15 cellular contexts compared by ENCODE assay signal in the genomic region with DNA sequence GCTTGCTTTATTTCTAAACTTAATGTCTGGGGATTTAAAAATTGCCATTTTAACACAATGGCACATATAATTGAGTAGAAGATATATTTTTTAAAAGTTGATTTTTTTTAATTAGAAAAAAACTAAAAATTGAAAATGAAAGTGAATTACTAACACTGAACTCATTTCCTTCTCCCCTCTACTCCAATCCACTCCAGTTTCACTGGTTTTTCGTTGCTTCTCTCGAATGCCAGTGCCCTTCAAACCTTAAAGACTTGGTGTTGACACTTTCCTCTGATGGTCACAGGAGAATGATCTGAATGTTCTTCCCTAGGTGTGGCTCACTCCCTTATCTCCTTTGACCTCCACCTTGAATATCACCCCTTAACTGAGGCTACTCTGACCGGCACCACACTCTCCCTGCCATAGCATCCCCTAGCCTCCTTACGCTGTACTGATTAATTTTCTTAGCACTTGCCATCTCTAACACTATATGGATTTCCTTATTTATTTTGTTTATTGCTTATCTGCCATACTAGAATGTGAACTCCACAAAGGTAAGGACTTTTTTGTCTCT.
"Had no signal": no experiment of that assay in that cellular context is flagged by ENCODE, and none has a peak within 500 bp of the region (broad histone marks: within the 10 kb centered on the region; RNA-seq: fewer than 3 reads in every experiment).

No MANE protein-coding gene starts in this region.

- H3K4me1 Mint-ChIP-seq: nephron progenitor cell; stimulated activated naive B cell treated with anti-CD40 and anti-IgM and Interleukin-4, amounts not matched to agents 10 μg/mL and 1 μg/mL and 100 μg/mL, for 72 hours had no signal

- H3K4me3 Mint-ChIP-seq: activated naive CD8-positive, alpha-beta T cell; dendritic cell treated with granulocyte-macrophage colony-stimulating factor and Interleukin-4, amounts not matched to agents 40 ng/mL and 50 ng/mL, for 4 days; nephron progenitor cell; stimulated activated naive B cell treated with anti-CD40 and anti-IgM and Interleukin-4, amounts not matched to agents 10 μg/mL and 1 μg/mL and 100 μg/mL, for 72 hours had no signal

- H3K36me3 Mint-ChIP-seq: activated naive CD8-positive, alpha-beta T cell; stimulated activated naive B cell treated with anti-CD40 and anti-IgM and Interleukin-4, amounts not matched to agents 10 μg/mL and 1 μg/mL and 100 μg/mL, for 72 hours had no signal

- H3K27ac Mint-ChIP-seq: activated naive CD8-positive, alpha-beta T cell; dendritic cell treated with granulocyte-macrophage colony-stimulating factor and Interleukin-4, amounts not matched to agents 40 ng/mL and 50 ng/mL, for 4 days; nephron progenitor cell; stimulated activated naive B cell treated with anti-CD40 and anti-IgM and Interleukin-4, amounts not matched to agents 10 μg/mL and 1 μg/mL and 100 μg/mL, for 72 hours had no signal

- H3K9me3 Mint-ChIP-seq: dendritic cell treated with granulocyte-macrophage colony-stimulating factor and Interleukin-4, amounts not matched to agents 40 ng/mL and 50 ng/mL, for 4 days; nephron progenitor cell had no signal

- H3K27me3 Mint-ChIP-seq: activated naive CD8-positive, alpha-beta T cell; dendritic cell treated with granulocyte-macrophage colony-stimulating factor and Interleukin-4, amounts not matched to agents 40 ng/mL and 50 ng/mL, for 4 days; stimulated activated naive B cell treated with anti-CD40 and anti-IgM and Interleukin-4, amounts not matched to agents 10 μg/mL and 1 μg/mL and 100 μg/mL, for 72 hours had no signal

- ATAC-seq: esophagus mucosa; left colon; stimulated activated naive B cell treated with anti-CD40 and anti-IgM and Interleukin-4, amounts not matched to agents 10 μg/mL and 1 μg/mL and 100 μg/mL, for 72 hours had no signal

- DNase-seq: activated CD4-positive, alpha-beta T cell treated with anti-CD3 and anti-CD28 coated beads, Interleukin-2, amount 50 U/mL, for 1 hour; activated CD4-positive, CD25-positive, alpha-beta regulatory T cell treated with anti-CD3 and anti-CD28 coated beads, Interleukin-2, amount 50 U/mL, for 72 hours; activated gamma-delta T cell treated with Interleukin-2 at 50 U/mL for 16 hours; effector CD8-positive, alpha-beta T cell; hypothalamus; islet precursor cell; left colon; mammary epithelial cell; nephron progenitor cell; nucleus accumbens; stimulated activated naive B cell treated with anti-CD40 and anti-IgM and Interleukin-4, amounts not matched to agents 10 μg/mL and 1 μg/mL and 100 μg/mL, for 72 hours; T1000 had no signal
